ENCODE assay signal across 18 cellular contexts in genomic region chr12:59820594-59821011, GRCh38.
A peak's percentile ranks its signal among the peaks of the same experiment; 100 is the strongest.
DNase-seq lines count a peak whose midpoint lies in the region; ATAC-seq lines count a peak whose summit lies in the region.
"Had no signal": no experiment of that assay in that cellular context is flagged by ENCODE, and none has a peak within 500 bp of the region (broad histone marks: within the 10 kb centered on the region; RNA-seq: fewer than 3 reads in every experiment).

No MANE protein-coding gene starts in this region.

- H3K4me3 Mint-ChIP-seq in activated CD4-positive, alpha-beta T cell treated with anti-CD3 and anti-CD28 coated beads, Interleukin-2, amount 10 ng/mL, durations not matched to agents 24 days and 14 days, result no peak overlapping the region

- H3K4me1 Mint-ChIP-seq in activated CD4-positive, alpha-beta T cell treated with anti-CD3 and anti-CD28 coated beads, Interleukin-2, amount 10 ng/mL, durations not matched to agents 24 days and 14 days, result peaks cover 4% of the 10 kb centered on the region

- H3K27ac Mint-ChIP-seq in activated CD4-positive, alpha-beta T cell treated with anti-CD3 and anti-CD28 coated beads, Interleukin-2, amount 10 ng/mL, durations not matched to agents 24 days and 14 days, result no peak overlapping the region

- no peaks in the 10 kb centered on the region for H3K27me3 Mint-ChIP-seq in activated CD4-positive, alpha-beta T cell treated with anti-CD3 and anti-CD28 coated beads, Interleukin-2, amount 10 ng/mL, durations not matched to agents 24 days and 14 days

- intact Hi-C loops in activated CD4-positive, alpha-beta T cell treated with anti-CD3 and anti-CD28 coated beads, Interleukin-2, amount 10 ng/mL, durations not matched to agents 24 days and 14 days (cut with micrococcal nuclease), result no loop called here
- intact Hi-C loops in left ventricle myocardium superior (cut with micrococcal nuclease), result no loop called here

- no peaks in the 10 kb centered on the region for H3K36me3 Mint-ChIP-seq in activated CD4-positive, alpha-beta T cell treated with anti-CD3 and anti-CD28 coated beads, Interleukin-2, amount 10 ng/mL, durations not matched to agents 24 days and 14 days (ENCODE audit: low read depth)

- no peak for ATAC-seq in left ventricle myocardium superior
- ATAC-seq in GM21360 (IDR thresholded peaks at IDR 0.05; ENCODE audit: unreplicated experiment), result no peak

- H3K27ac ChIP-seq in caudate nucleus (ENCODE audit: low read depth, low read length), result no peak overlapping the region
- H3K27ac ChIP-seq: BLaER1, HL-60, KMS-11, Peyer's patch had no signal

- peak; percentile 22 for DNase-seq in activated CD4-positive, alpha-beta T cell treated with anti-CD3 and anti-CD28 coated beads, Interleukin-2, amount 10 ng/mL, durations not matched to agents 24 days and 14 days
- DNase-seq in activated CD4-positive, alpha-beta T cell treated with anti-CD3 and anti-CD28 coated beads, Interleukin-2, amount 50 U/mL, for 48 hours, result no peak
- DNase-seq in HCEC 1CT (peak; percentile 68), dedifferentiated amniotic fluid mesenchymal stem cell (ENCODE audit: extremely low spot score) (peak; percentile 24), skeletal muscle cell (ENCODE audit: low read depth) (peak; percentile 14), left ventricle myocardium superior (no peak), caudate nucleus (lab: John Stamatoyannopoulos, UW) (no peak)
- DNase-seq: 8988T, DMS 273 treated with DMSO at 0.1 percent for 48 hours, NCI-H187 treated with DMSO at 0.1 percent for 48 hours, NCI-H510A treated with DMSO at 0.1 percent for 48 hours, Peyer's patch, SHP77 had no signal

- H3K4me3 ChIP-seq in skeletal muscle cell (ENCODE audit: low read depth, low read length), result no peak overlapping the region
- H3K4me3 ChIP-seq: BLaER1, HAP-1, Peyer's patch had no signal

- H3K9me3 Mint-ChIP-seq in activated CD4-positive, alpha-beta T cell treated with anti-CD3 and anti-CD28 coated beads, Interleukin-2, amount 10 ng/mL, durations not matched to agents 24 days and 14 days, result no peaks in the 10 kb centered on the region

Comparison
In these comparisons a context has a peak if more than half of its experiments do, and no peak if none do; other contexts are left out.
1. DNase-seq: peak in activated CD4-positive, alpha-beta T cell treated with anti-CD3 and anti-CD28 coated beads, Interleukin-2, amount 10 ng/mL, durations not matched to agents 24 days and 14 days (single experiment), HCEC 1CT (single experiment), dedifferentiated amniotic fluid mesenchymal stem cell (single experiment) and skeletal muscle cell (single experiment); none in activated CD4-positive, alpha-beta T cell treated with anti-CD3 and anti-CD28 coated beads, Interleukin-2, amount 50 U/mL, for 48 hours (0 of 2), left ventricle myocardium superior (single experiment) and caudate nucleus (0 of 61).